ENCODE assay signal across 1 cellular context in genomic region chr2:28391564-28392296, GRCh38.
TF ChIP-seq lines count a peak whose summit lies in the region.

No MANE protein-coding gene starts in this region.

TF ChIP-seq in HepG2, 621 proteins besides CTCF, POLR2A, EP300 and RAD21 (continued from another document and continues in another):
- TF ChIP-seq ZNF142 (CRISPR knock-in tag; IDR thresholded peaks at IDR 0.05): no peak
- TF ChIP-seq ZNF644 (CRISPR knock-in tag; IDR thresholded peaks at IDR 0.05; ENCODE audit: low read depth): no peak
- no peak for TF ChIP-seq MTF1 (CRISPR knock-in tag; IDR thresholded peaks at IDR 0.05)
- TF ChIP-seq HMGXB4 (CRISPR knock-in tag; IDR thresholded peaks at IDR 0.05; ENCODE audit: borderline replicate concordance in 1 of 2, low read depth in 1 of 2): no peak; a peak in 2 of 4 replicates
- no peak for TF ChIP-seq TEAD2 (CRISPR knock-in tag; IDR thresholded peaks at IDR 0.05)
- no peak for TF ChIP-seq MATR3 (CRISPR knock-in tag; IDR thresholded peaks at IDR 0.05)
- no peak for TF ChIP-seq ZNF570 (CRISPR knock-in tag; IDR thresholded peaks at IDR 0.05; ENCODE audit: borderline replicate concordance)
- no peak for TF ChIP-seq RNF219 (CRISPR knock-in tag; IDR thresholded peaks at IDR 0.05)
- TF ChIP-seq YEATS2 (CRISPR knock-in tag; IDR thresholded peaks at IDR 0.05; ENCODE audit: borderline replicate concordance): no peak
- TF ChIP-seq ZSCAN30 (CRISPR knock-in tag; IDR thresholded peaks at IDR 0.05): 0 out of 2 replicates have a peak, but pooled peaks have one; percentile 5
- TF ChIP-seq KAT2B (IDR thresholded peaks at IDR 0.05; ENCODE audit: borderline replicate concordance, low read depth, low read length): no peak
- TF ChIP-seq ZNF777 (CRISPR knock-in tag; IDR thresholded peaks at IDR 0.05): no peak
- no peak for TF ChIP-seq ZNF879 (CRISPR knock-in tag; IDR thresholded peaks at IDR 0.05)
- TF ChIP-seq HMGA1 (CRISPR knock-in tag; conservative IDR thresholded peaks at IDR 0.05): no peak
- TF ChIP-seq CENPX (CRISPR knock-in tag; IDR thresholded peaks at IDR 0.05): no peak
- TF ChIP-seq ZNF263 (CRISPR knock-in tag; IDR thresholded peaks at IDR 0.05): 0 out of 2 replicates have a peak, but pooled peaks have one; percentile 15
- no peak for TF ChIP-seq BRF2 (CRISPR knock-in tag; IDR thresholded peaks at IDR 0.05)
- no peak for TF ChIP-seq FOXA1 (IDR thresholded peaks at IDR 0.05)
- TF ChIP-seq FOXA1 (CRISPR knock-in tag; IDR thresholded peaks at IDR 0.05): no peak
- 0 out of 2 replicates have a peak, but pooled peaks have one; percentile 5 for TF ChIP-seq PCBP1 (IDR thresholded peaks at IDR 0.05; ENCODE audit: borderline replicate concordance, low read depth, low read length)
- no peak for TF ChIP-seq ZXDC (CRISPR knock-in tag; IDR thresholded peaks at IDR 0.05)
- no peak for TF ChIP-seq STAT6 (CRISPR knock-in tag; IDR thresholded peaks at IDR 0.05; ENCODE audit: borderline replicate concordance)
- no peak for TF ChIP-seq SOX6 (IDR thresholded peaks at IDR 0.05)
- TF ChIP-seq SOX6 (CRISPR knock-in tag; IDR thresholded peaks at IDR 0.05): no peak
- 0 out of 2 replicates have a peak, but pooled peaks have one; percentile 34 for TF ChIP-seq ESRRA (CRISPR knock-in tag; IDR thresholded peaks at IDR 0.05; ENCODE audit: low read depth)
- TF ChIP-seq BCL6 (CRISPR knock-in tag; IDR thresholded peaks at IDR 0.05): no peak
- no peak for TF ChIP-seq USF2 (IDR thresholded peaks at IDR 0.05; ENCODE audit: low read depth, low read length)
- no peak for TF ChIP-seq USF2 (CRISPR knock-in tag; IDR thresholded peaks at IDR 0.05; ENCODE audit: borderline replicate concordance)
- TF ChIP-seq HOXA9 (CRISPR knock-in tag; IDR thresholded peaks at IDR 0.05; ENCODE audit: borderline replicate concordance): no peak
- TF ChIP-seq HDAC1 (CRISPR knock-in tag; IDR thresholded peaks at IDR 0.05): peak; percentile 26
- no peak for TF ChIP-seq ZBTB25 (CRISPR knock-in tag; IDR thresholded peaks at IDR 0.05)
